Comparison of ENCODE assay signal across 22 cellular contexts in the genomic region with DNA sequence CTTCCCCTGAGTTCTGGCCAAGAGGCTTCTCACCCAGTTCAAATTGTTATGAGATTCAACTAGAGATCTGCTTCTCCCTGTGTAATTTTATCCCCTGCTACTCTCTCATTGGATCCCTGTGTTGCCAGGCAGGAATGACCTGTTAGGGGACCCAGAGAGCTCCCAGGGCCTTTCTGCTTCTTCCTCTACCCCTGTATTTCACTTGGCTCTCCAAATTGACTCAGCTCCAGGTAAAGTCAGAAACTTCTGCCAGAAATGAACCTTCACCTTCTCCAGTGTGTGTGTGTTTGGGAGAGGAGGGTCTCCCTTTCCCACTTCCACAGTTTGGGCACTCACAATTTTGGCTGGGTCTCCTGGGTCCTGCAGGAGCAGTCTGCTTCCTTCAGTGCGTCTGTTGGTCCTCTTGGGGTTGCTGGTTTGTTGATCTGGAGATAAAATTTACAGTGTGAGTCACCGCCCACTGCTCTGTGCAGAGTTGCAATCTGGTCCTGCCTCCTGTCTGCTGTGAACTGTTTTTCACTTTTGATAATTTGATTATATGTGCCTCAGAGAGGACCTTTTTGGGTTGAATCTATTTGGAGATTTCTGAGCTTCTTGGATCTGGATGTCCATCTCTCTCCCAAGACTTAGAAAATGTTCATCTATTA.
"Had no signal": no experiment of that assay in that cellular context is flagged by ENCODE, and none has a peak within 500 bp of the region (broad histone marks: within the 10 kb centered on the region; RNA-seq: fewer than 3 reads in every experiment).

No MANE protein-coding gene starts in this region.

- DNase-seq: activated CD4-positive, alpha-beta T cell treated with anti-CD3 and anti-CD28 coated beads, Interleukin-2, amount 50 U/mL, for 1 hour; activated CD4-positive, CD25-positive, alpha-beta regulatory T cell treated with anti-CD3 and anti-CD28 coated beads, Interleukin-2, amount 50 U/mL, for 72 hours; activated CD8-positive, alpha-beta memory T cell treated with anti-CD3 and anti-CD28 coated beads, Interleukin-2, amount 50 U/mL, for 4 hours; activated effector memory CD4-positive, alpha-beta T cell treated with Interleukin-2 at 50 U/mL for 16 hours; activated naive CD4-positive, alpha-beta T cell treated with anti-CD3 and anti-CD28 coated beads, Interleukin-2, amount 10 ng/mL, durations not matched to agents 7 days and 5 days; activated naive CD8-positive, alpha-beta T cell treated with anti-CD3 and anti-CD28 coated beads, Interleukin-2, amount 50 U/mL, for 24 hours; activated T-cell treated with anti-CD3 and anti-CD28 coated beads, Interleukin-2, amount 50 U/mL, for 4 hours; aorta; brain microvascular endothelial cell; central memory CD4-positive, alpha-beta T cell; colonic mucosa; foreskin melanocyte; glutamatergic neuron; hippocampal formation; kidney; left lung; midbrain; stimulated activated CD4-positive, alpha-beta T cell treated with anti-CD3 and anti-CD28 coated beads, Interleukin-12 subunit alpha, Interleukin-12 subunit beta, amount 100 ng/mL, for 4 hours; stimulated activated CD4-positive, alpha-beta T cell treated with anti-CD3 and anti-CD28 coated beads, Interleukin-1b, Interleukin-23, amount 100 ng/mL, for 48 hours; stimulated activated naive CD4-positive, alpha-beta T cell treated with Interleukin-2 at 50 U/mL for 16 hours; T-helper 9 cell; thyroid gland had no signal

- ATAC-seq: activated naive CD8-positive, alpha-beta T cell treated with anti-CD3 and anti-CD28 coated beads, Interleukin-2, amount 50 U/mL, for 24 hours; activated T-cell treated with anti-CD3 and anti-CD28 coated beads, Interleukin-2, amount 50 U/mL, for 4 hours; left lung had no signal
